Comparison of ENCODE assay signal across 13 cellular contexts in the genomic region with DNA sequence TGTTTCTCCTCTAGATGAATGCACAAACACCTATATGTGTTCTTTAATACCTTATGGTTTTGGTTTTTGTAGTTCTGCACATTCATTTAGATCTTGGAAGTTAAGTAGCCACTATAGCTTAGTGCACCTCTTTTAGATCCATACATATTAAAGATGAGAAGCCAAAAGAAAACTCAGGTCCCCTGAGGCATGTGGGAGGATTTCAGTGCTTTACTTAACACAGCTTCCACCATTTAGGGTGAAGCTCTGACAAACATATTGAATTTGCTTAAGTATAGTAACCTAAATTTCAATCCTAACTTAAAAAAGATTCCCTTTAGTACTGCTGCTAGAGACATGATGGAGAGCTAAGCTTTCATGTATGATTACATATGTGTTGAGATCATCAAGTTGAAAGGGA.
"Had no signal": no experiment of that assay in that cellular context is flagged by ENCODE, and none has a peak within 500 bp of the region (broad histone marks: within the 10 kb centered on the region; RNA-seq: fewer than 3 reads in every experiment).

No MANE protein-coding gene starts in this region.

- H3K27ac ChIP-seq: colonic mucosa, gastroesophageal sphincter, left ventricle myocardium inferior, suprapubic skin, WERI-Rb-1 had no signal

- H3K9me3 Mint-ChIP-seq: type B pancreatic cell had no signal

- ATAC-seq: gastroesophageal sphincter, right cardiac atrium had no signal

- H3K4me3 Mint-ChIP-seq: type B pancreatic cell had no signal

- H3K27me3 ChIP-seq: colonic mucosa, gastroesophageal sphincter, spleen, suprapubic skin had no signal

- H3K9me3 ChIP-seq: colonic mucosa, gastroesophageal sphincter, left ventricle myocardium inferior, spleen, suprapubic skin had no signal

- H3K36me3 ChIP-seq: colonic mucosa, gastroesophageal sphincter, left ventricle myocardium inferior, suprapubic skin, WERI-Rb-1 had no signal

- H3K4me1 ChIP-seq: colonic mucosa, gastroesophageal sphincter, left ventricle myocardium inferior, suprapubic skin had no signal

- H3K36me3 Mint-ChIP-seq: type B pancreatic cell had no signal

- H3K27ac Mint-ChIP-seq: progenitor cell of endocrine pancreas, type B pancreatic cell had no signal

- H3K4me3 ChIP-seq: colonic mucosa, gastroesophageal sphincter, left ventricle myocardium inferior, spleen, suprapubic skin had no signal

- DNase-seq: activated CD4-positive, alpha-beta T cell treated with anti-CD3 and anti-CD28 coated beads for 4 hours; colonic mucosa; left ventricle myocardium inferior; mesenchymal stem cell; right cardiac atrium; spleen; stimulated activated CD4-positive, alpha-beta T cell treated with anti-CD3 and anti-CD28 coated beads, Interleukin-2, amount 100 ng/mL, for 24 hours; stimulated activated naive CD4-positive, alpha-beta T cell treated with Interleukin-2 at 50 U/mL for 16 hours; WERI-Rb-1 had no signal

- H3K27me3 Mint-ChIP-seq: progenitor cell of endocrine pancreas, type B pancreatic cell had no signal
